ENCODE assay signal across 2 cellular contexts in genomic region chr3:160602259-160602658, GRCh38.
TF ChIP-seq lines count a peak whose summit lies in the region.

No MANE protein-coding gene starts in this region.

TF ChIP-seq in HepG2, 621 proteins besides CTCF, POLR2A, EP300 and RAD21:
- no peak for TF ChIP-seq ZNF296 (CRISPR knock-in tag; conservative IDR thresholded peaks at IDR 0.05)
- TF ChIP-seq PRPF4 (IDR thresholded peaks at IDR 0.05; ENCODE audit: low read depth, low read length, poor library complexity, severe bottlenecking) = no peak
- no peak for TF ChIP-seq KLF15 (CRISPR knock-in tag; IDR thresholded peaks at IDR 0.05; ENCODE audit: borderline replicate concordance)
- TF ChIP-seq SIN3B (IDR thresholded peaks at IDR 0.05; ENCODE audit: low read length) = no peak
- no peak for TF ChIP-seq SMAD1 (CRISPR knock-in tag; IDR thresholded peaks at IDR 0.05; ENCODE audit: borderline replicate concordance, low read depth)

TF ChIP-seq in A549, 52 proteins besides CTCF, POLR2A, EP300 and RAD21:
- TF ChIP-seq TFCP2L1 (CRISPR knock-in tag; IDR thresholded peaks at IDR 0.05) = no peak
- no peak for TF ChIP-seq HOXB13 (CRISPR knock-in tag; IDR thresholded peaks at IDR 0.05; ENCODE audit: low read depth)
- no peak for TF ChIP-seq ESRRA (IDR thresholded peaks at IDR 0.05; ENCODE audit: borderline replicate concordance, low read length)
- TF ChIP-seq RFX5 (IDR thresholded peaks at IDR 0.05) = no peak
